In the genomic region with DNA sequence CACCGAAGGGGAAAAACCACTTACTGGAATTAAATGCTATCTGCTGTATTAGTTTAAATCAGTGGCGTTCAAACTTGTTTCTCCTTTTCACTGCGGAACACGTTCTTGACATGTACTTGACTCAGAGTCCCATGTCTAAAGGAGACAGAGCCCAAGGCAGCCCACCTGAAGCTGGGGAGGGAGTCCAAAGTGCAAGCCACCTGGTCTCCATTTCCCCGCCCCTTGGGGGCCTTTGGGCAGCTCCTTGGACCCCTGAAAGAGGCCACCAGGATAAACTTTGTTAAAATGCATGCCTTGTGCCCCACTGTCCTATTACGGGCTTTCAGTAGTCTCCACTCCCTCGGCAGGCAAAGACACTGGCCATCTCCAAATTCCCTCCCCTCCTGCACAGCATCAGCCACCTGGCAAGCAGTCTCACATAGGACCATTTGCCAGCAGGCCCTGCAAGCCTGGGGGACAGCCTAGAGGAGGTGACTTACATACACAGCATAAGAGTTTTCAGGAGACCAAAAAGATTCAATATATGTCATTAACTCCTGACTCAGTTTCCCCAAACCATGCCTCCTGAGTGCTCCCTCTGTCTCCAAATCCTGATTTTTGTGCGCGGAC, we compare ENCODE assay signal across 27 cellular contexts. TPM values are rescaled to one million over a fixed set of nuclear protein-coding genes. Genes with fewer than 3 reads are reported as not detected.
"Had no signal": no experiment of that assay in that cellular context is flagged by ENCODE, and none has a peak within 500 bp of the region (broad histone marks: within the 10 kb centered on the region; RNA-seq: fewer than 3 reads in every experiment).

No MANE protein-coding gene starts in this region.

- H3K27ac Mint-ChIP-seq: activated CD4-positive, alpha-beta memory T cell treated with anti-CD3 and anti-CD28 coated beads for 36 hours; activated CD4-positive, alpha-beta T cell treated with anti-CD3 and anti-CD28 coated beads, Interleukin-2, amount 10 ng/mL, durations not matched to agents 7 days and 5 days; activated naive CD4-positive, alpha-beta T cell treated with anti-CD3 and anti-CD28 coated beads, Interleukin-2, amount 50 U/mL, for 72 hours had no signal

- ATAC-seq: activated naive CD4-positive, alpha-beta T cell treated with anti-CD3 and anti-CD28 coated beads, Interleukin-2, amount 50 U/mL, for 72 hours; activated T-cell treated with anti-CD3 and anti-CD28 coated beads, Interleukin-2, amount 50 U/mL, for 4 hours; Panc1 had no signal

- H3K27ac ChIP-seq: brain microvascular endothelial cell, cardiac muscle cell, SJCRH30, VCaP had no signal

- H3K4me3 ChIP-seq: cardiac muscle cell, SJCRH30 had no signal

- H3K4me1 Mint-ChIP-seq: activated CD4-positive, alpha-beta T cell treated with anti-CD3 and anti-CD28 coated beads, Interleukin-2, amount 10 ng/mL, durations not matched to agents 7 days and 5 days had no signal

- H3K4me2 ChIP-seq: SK-N-SH had no signal

- H3K36me3 ChIP-seq: brain microvascular endothelial cell, cardiac muscle cell, SJCRH30 had no signal

- H3K9me3 ChIP-seq: SJCRH30, SK-N-SH had no signal

- H3K9me3 Mint-ChIP-seq: activated CD4-positive, alpha-beta memory T cell treated with anti-CD3 and anti-CD28 coated beads for 36 hours; activated CD4-positive, alpha-beta T cell treated with anti-CD3 and anti-CD28 coated beads, Interleukin-2, amount 10 ng/mL, durations not matched to agents 7 days and 5 days; activated naive CD4-positive, alpha-beta T cell treated with anti-CD3 and anti-CD28 coated beads, Interleukin-2, amount 50 U/mL, for 72 hours; activated T-cell treated with anti-CD3 and anti-CD28 coated beads, Interleukin-2, amount 50 U/mL, for 4 hours had no signal

- H3K9ac ChIP-seq: SK-N-SH had no signal

- DNase-seq: activated CD4-positive, alpha-beta memory T cell treated with anti-CD3 and anti-CD28 coated beads for 36 hours; activated CD4-positive, alpha-beta T cell treated with anti-CD3 and anti-CD28 coated beads, Interleukin-2, amount 10 ng/mL, durations not matched to agents 7 days and 5 days; activated CD4-positive, CD25-positive, alpha-beta regulatory T cell; activated CD8-positive, alpha-beta memory T cell treated with anti-CD3 and anti-CD28 coated beads for 24 hours; activated effector memory CD4-positive, alpha-beta T cell treated with anti-CD3 and anti-CD28 coated beads, Interleukin-2, amount 50 U/mL, for 16 hours; activated naive CD4-positive, alpha-beta T cell treated with Interleukin-2 at 50 U/mL for 16 hours; activated T-cell treated with anti-CD3 and anti-CD28 coated beads, Interleukin-2, amount 50 U/mL, for 4 hours; brain microvascular endothelial cell; Karpas-422; NCI-H1105 treated with DMSO at 0.1 percent for 48 hours; NCI-H1436 treated with DMSO at 0.1 percent for 48 hours; NCI-H187; NCI-H2081; NCI-H510A treated with DMSO at 0.1 percent for 48 hours; NCI-H69; NK-92 treated with Interleukin-12 subunit alpha and Interleukin-12 subunit beta, amount 100 ng/mL, for 24 hours; OCI-M1; Right ventricle myocardium superior; RPMI8226; SJCRH30; SK-N-SH; T-helper 1 cell had no signal

- H3K4me3 Mint-ChIP-seq: activated CD4-positive, alpha-beta memory T cell treated with anti-CD3 and anti-CD28 coated beads for 36 hours; activated CD4-positive, alpha-beta T cell treated with anti-CD3 and anti-CD28 coated beads, Interleukin-2, amount 10 ng/mL, durations not matched to agents 7 days and 5 days; activated T-cell treated with anti-CD3 and anti-CD28 coated beads, Interleukin-2, amount 50 U/mL, for 4 hours had no signal

- H3K27me3 ChIP-seq: brain microvascular endothelial cell, cardiac muscle cell, SJCRH30 had no signal

- H3K36me3 Mint-ChIP-seq: activated CD4-positive, alpha-beta memory T cell treated with anti-CD3 and anti-CD28 coated beads for 36 hours; activated naive CD4-positive, alpha-beta T cell treated with anti-CD3 and anti-CD28 coated beads, Interleukin-2, amount 50 U/mL, for 72 hours had no signal

RNA-seq across cellular contexts. Expression of a gene that starts 6.7 kb away (rescaled TPM):
- total RNA-seq: activated CD4-positive, alpha-beta memory T cell treated with anti-CD3 and anti-CD28 coated beads for 36 hours; activated CD4-positive, alpha-beta T cell treated with anti-CD3 and anti-CD28 coated beads, Interleukin-2, amount 10 ng/mL, durations not matched to agents 7 days and 5 days; activated naive CD4-positive, alpha-beta T cell treated with anti-CD3 and anti-CD28 coated beads, Interleukin-2, amount 50 U/mL, for 72 hours; SJCRH30; T-helper 2 cell treated with Interferon-gamma antibody and Interleukin-4, amounts not matched to agents 100 ng/mL and 5 ng/mL, for 36 hours had no signal
- polyA plus RNA-seq: cardiac muscle cell, SK-N-SH had no signal

RNA-seq across cellular contexts. Expression of a gene that starts 42.6 kb away (rescaled TPM):
- total RNA-seq: activated CD4-positive, alpha-beta memory T cell treated with anti-CD3 and anti-CD28 coated beads for 36 hours; activated CD4-positive, alpha-beta T cell treated with anti-CD3 and anti-CD28 coated beads, Interleukin-2, amount 10 ng/mL, durations not matched to agents 7 days and 5 days; activated naive CD4-positive, alpha-beta T cell treated with anti-CD3 and anti-CD28 coated beads, Interleukin-2, amount 50 U/mL, for 72 hours; Right ventricle myocardium superior; T-helper 2 cell treated with Interferon-gamma antibody and Interleukin-4, amounts not matched to agents 100 ng/mL and 5 ng/mL, for 36 hours had no signal
- polyA plus RNA-seq: cardiac muscle cell, SK-N-SH had no signal

RNA-seq across cellular contexts. Expression of a gene that starts 52.7 kb away (rescaled TPM):
- total RNA-seq: cardiac muscle cell, Right ventricle myocardium superior had no signal
- polyA plus RNA-seq: cardiac muscle cell, SK-N-SH had no signal
